7 cellular contexts compared by ENCODE assay signal in the genomic region with DNA sequence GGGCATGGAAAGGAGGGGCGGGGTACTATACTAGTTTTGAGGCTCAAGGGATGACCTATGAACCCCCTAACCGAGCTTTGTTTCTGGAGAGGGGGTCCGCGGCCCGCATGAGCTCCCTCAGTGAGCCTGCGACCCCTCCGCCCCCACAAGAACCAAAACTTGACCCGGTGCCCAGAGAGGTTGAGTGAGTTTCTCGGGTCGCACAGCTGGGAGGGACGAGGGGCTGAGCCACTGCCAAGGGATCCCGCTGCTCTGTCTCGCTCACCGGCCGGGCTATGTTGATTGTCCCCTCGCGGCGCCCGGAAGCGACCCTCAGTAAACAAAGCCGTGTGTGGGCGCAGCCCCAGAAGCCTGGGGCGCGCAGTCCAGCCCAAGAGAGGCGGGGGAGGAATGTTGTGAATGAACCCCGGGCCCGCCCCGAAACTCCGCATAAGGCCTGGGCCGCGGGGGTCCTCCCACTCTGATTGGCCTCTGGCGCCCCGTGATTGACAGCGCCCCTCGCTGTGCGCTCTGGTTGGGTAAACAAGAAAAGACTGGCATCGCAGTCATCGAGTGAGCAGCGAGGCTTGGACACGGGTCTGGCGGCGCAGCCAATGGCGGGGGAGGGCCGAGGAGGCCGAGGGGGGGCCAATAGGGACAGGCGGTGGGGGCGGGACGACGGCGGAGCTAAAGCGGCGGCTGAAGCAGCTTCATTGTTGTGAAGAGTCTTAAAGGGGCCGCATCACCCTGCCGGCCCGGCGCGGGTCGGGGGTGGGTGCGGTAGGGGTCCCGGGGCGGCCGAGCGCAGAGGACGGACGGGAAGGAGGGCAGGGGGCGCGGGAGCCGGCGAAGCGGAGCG.
A peak's percentile ranks its signal among the peaks of the same experiment; 100 is the strongest.
DNase-seq lines count a peak whose midpoint lies in the region; ATAC-seq and TF ChIP-seq lines count a peak whose summit lies in the region.

A gene (plus strand): TSS at position 692 of the 838 bp plus-strand sequence. CDS start 206 bp downstream, outside the sequence.

- ATAC-seq in GM18511 (IDR thresholded peaks at IDR 0.05; ENCODE audit: unreplicated experiment) (peak; percentile 92), HG03025 (IDR thresholded peaks at IDR 0.05; ENCODE audit: low FRiP score, unreplicated experiment) (peak; percentile 82)

- in situ Hi-C loops in astrocyte of the spinal cord (cut with HindIII; ENCODE audit: low sequenced_read_pairs) = no loop called here

- H3K4me3 ChIP-seq in astrocyte of the spinal cord (ENCODE audit: low read depth, low read length) = peak within 1 kb of the TSS; percentile 78

- no peak for TF ChIP-seq CTCF in astrocyte of the spinal cord (IDR thresholded peaks at IDR 0.05; ENCODE audit: low read depth, low read length)

- peak; percentile 94 for DNase-seq in NCI-H2029 treated with DMSO at 0.1 percent for 48 hours (lab: John Stamatoyannopoulos, UW)
- DNase-seq in T1000 (lab: John Stamatoyannopoulos, UW) = peak; percentile 95
- DNase-seq in astrocyte of the spinal cord (ENCODE audit: low read depth, low spot score) = peak; percentile 100
- DNase-seq in hippocampal formation (lab: John Stamatoyannopoulos, UW) = peak; percentile 98 to 99
- DNase-seq in retina = peak; percentile 97

Comparison
In these comparisons a context has a peak if more than half of its experiments do, and no peak if none do; other contexts are left out.
1. Peak in every context shown above with its lines: DNase-seq, ATAC-seq and H3K4me3 ChIP-seq.